ENCODE assay signal across 10 cellular contexts in genomic region chr6:137224890-137225198, GRCh38. TPM values are rescaled to one million over a fixed set of nuclear protein-coding genes. Genes with fewer than 3 reads are reported as not detected.
A peak's percentile ranks its signal among the peaks of the same experiment; 100 is the strongest.
DNase-seq lines count a peak whose midpoint lies in the region; ATAC-seq lines count a peak whose summit lies in the region.
"Had no signal": no experiment of that assay in that cellular context is flagged by ENCODE, and none has a peak within 500 bp of the region (broad histone marks: within the 10 kb centered on the region; RNA-seq: fewer than 3 reads in every experiment).

No MANE protein-coding gene starts in this region.

- H3K4me3 Mint-ChIP-seq in activated CD4-positive, alpha-beta memory T cell treated with anti-CD3 and anti-CD28 coated beads, Interleukin-2, amount 10 ng/mL, durations not matched to agents 7 days and 5 days, result no peak overlapping the region
- peak overlapping the region; percentile 18 for H3K4me3 Mint-ChIP-seq in stimulated activated naive CD8-positive, alpha-beta T cell treated with anti-CD3 and anti-CD28 coated beads, Interleukin-15, Interleukin-2, amounts not matched to agents 100 ng/mL and 50 ng/mL, for 24 hours

- no peaks in the 10 kb centered on the region for H3K36me3 Mint-ChIP-seq in activated CD4-positive, alpha-beta memory T cell treated with anti-CD3 and anti-CD28 coated beads, Interleukin-2, amount 10 ng/mL, durations not matched to agents 7 days and 5 days (ENCODE audit: low read depth)
- no peaks in the 10 kb centered on the region for H3K36me3 Mint-ChIP-seq in stimulated activated naive CD8-positive, alpha-beta T cell treated with anti-CD3 and anti-CD28 coated beads, Interleukin-15, Interleukin-2, amounts not matched to agents 100 ng/mL and 50 ng/mL, for 24 hours (ENCODE audit: low read depth)

- H3K27ac Mint-ChIP-seq in activated CD4-positive, alpha-beta memory T cell treated with anti-CD3 and anti-CD28 coated beads, Interleukin-2, amount 10 ng/mL, durations not matched to agents 7 days and 5 days, result peak overlapping the region; percentile 34
- peak overlapping the region; percentile 18 for H3K27ac Mint-ChIP-seq in stimulated activated naive CD8-positive, alpha-beta T cell treated with anti-CD3 and anti-CD28 coated beads, Interleukin-15, Interleukin-2, amounts not matched to agents 100 ng/mL and 50 ng/mL, for 24 hours

- DNase-seq in activated CD4-positive, CD25-positive, alpha-beta regulatory T cell (lab: John Stamatoyannopoulos, UW), result no peak
- no peak for DNase-seq in activated CD4-positive, alpha-beta memory T cell treated with anti-CD3 and anti-CD28 coated beads, Interleukin-2, amount 10 ng/mL, durations not matched to agents 7 days and 5 days
- DNase-seq in COLO829 (ENCODE audit: low spot score) (no peak), NCI-H1092 treated with DMSO at 0.1 percent for 48 hours (lab: John Stamatoyannopoulos, UW) (no peak)

- H3K4me1 Mint-ChIP-seq in activated CD4-positive, alpha-beta memory T cell treated with anti-CD3 and anti-CD28 coated beads, Interleukin-2, amount 10 ng/mL, durations not matched to agents 7 days and 5 days, result peaks cover 29% of the 10 kb centered on the region
- peaks cover 66% of the 10 kb centered on the region for H3K4me1 Mint-ChIP-seq in stimulated activated naive CD8-positive, alpha-beta T cell treated with anti-CD3 and anti-CD28 coated beads, Interleukin-15, Interleukin-2, amounts not matched to agents 100 ng/mL and 50 ng/mL, for 24 hours (ENCODE audit: low read depth)

- H3K9me3 Mint-ChIP-seq in activated CD4-positive, alpha-beta memory T cell treated with anti-CD3 and anti-CD28 coated beads, Interleukin-2, amount 10 ng/mL, durations not matched to agents 7 days and 5 days, result no peaks in the 10 kb centered on the region
- no peaks in the 10 kb centered on the region for H3K9me3 Mint-ChIP-seq in stimulated activated naive CD8-positive, alpha-beta T cell treated with anti-CD3 and anti-CD28 coated beads, Interleukin-15, Interleukin-2, amounts not matched to agents 100 ng/mL and 50 ng/mL, for 24 hours

- ATAC-seq in activated CD4-positive, CD25-positive, alpha-beta regulatory T cell treated with anti-CD3 and anti-CD28 coated beads, Interleukin-2, amount 50 U/mL, for 24 hours, result peak; percentile 35 to 64
- ATAC-seq in HG03108 (IDR thresholded peaks at IDR 0.05; ENCODE audit: unreplicated experiment) (peak; percentile 64), HG03565 (IDR thresholded peaks at IDR 0.05; ENCODE audit: unreplicated experiment) (no peak)

- CTCF ChIA-PET in activated CD4-positive, alpha-beta memory T cell treated with anti-CD3 and anti-CD28 coated beads, Interleukin-2, amount 10 ng/mL, durations not matched to agents 7 days and 5 days (lab: Charles Lee), result no interaction called here

- peaks cover 11% of the 10 kb centered on the region for H3K27me3 Mint-ChIP-seq in activated CD4-positive, alpha-beta memory T cell treated with anti-CD3 and anti-CD28 coated beads, Interleukin-2, amount 10 ng/mL, durations not matched to agents 7 days and 5 days
- H3K27me3 Mint-ChIP-seq in stimulated activated naive CD8-positive, alpha-beta T cell treated with anti-CD3 and anti-CD28 coated beads, Interleukin-15, Interleukin-2, amounts not matched to agents 100 ng/mL and 50 ng/mL, for 24 hours, result no peaks in the 10 kb centered on the region

- POLR2A ChIA-PET in activated CD4-positive, alpha-beta memory T cell treated with anti-CD3 and anti-CD28 coated beads, Interleukin-2, amount 10 ng/mL, durations not matched to agents 7 days and 5 days (lab: Charles Lee), result no interaction called here

RNA-seq across cellular contexts. Expression of gene IFNGR1, which starts 5.7 kb away (rescaled TPM):
- total RNA-seq in activated CD4-positive, alpha-beta memory T cell treated with anti-CD3 and anti-CD28 coated beads, Interleukin-2, amount 10 ng/mL, durations not matched to agents 7 days and 5 days, result 10 to 100 TPM; 27.3 to 28.9 TPM

RNA-seq across cellular contexts. Expression of gene IL22RA2, which starts 51.4 kb away (rescaled TPM):
- total RNA-seq in activated CD4-positive, alpha-beta memory T cell treated with anti-CD3 and anti-CD28 coated beads, Interleukin-2, amount 10 ng/mL, durations not matched to agents 7 days and 5 days, result not detected
- total RNA-seq: fibroblast of lung, renal cortical epithelial cell had no signal
